Comparison of ENCODE assay signal across 22 cellular contexts in the genomic region with DNA sequence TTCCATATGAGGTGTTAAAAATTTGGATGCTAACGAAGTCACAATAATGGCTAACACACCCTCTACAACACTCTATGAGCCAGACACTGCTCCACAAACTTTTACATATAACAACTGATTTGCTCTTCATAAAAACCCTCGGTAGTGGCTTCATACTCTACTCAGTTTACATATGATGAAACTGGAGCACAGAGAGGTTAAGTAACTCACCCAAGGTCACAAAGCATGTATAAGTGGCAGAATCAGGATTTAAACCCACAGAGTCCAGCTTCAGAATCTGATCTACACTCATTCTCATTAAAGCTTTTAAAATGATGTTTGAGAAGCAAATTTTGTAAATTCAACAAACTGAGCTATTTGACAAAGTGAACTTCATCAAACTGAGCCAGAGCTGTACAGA. TPM values are rescaled to one million over a fixed set of nuclear protein-coding genes. Genes with fewer than 3 reads are reported as not detected.
DNase-seq lines count a peak whose midpoint lies in the region; ATAC-seq, FAIRE-seq and TF ChIP-seq lines count a peak whose summit lies in the region.
"Had no signal": no experiment of that assay in that cellular context is flagged by ENCODE, and none has a peak within 500 bp of the region (broad histone marks: within the 10 kb centered on the region; RNA-seq: fewer than 3 reads in every experiment).

No MANE protein-coding gene starts in this region.

- H3K27ac Mint-ChIP-seq in central memory CD8-positive, alpha-beta T cell (ENCODE audit: low read depth): peak overlapping the region; percentile 5
- peak overlapping the region; percentile 51 for H3K27ac Mint-ChIP-seq in progenitor cell of endocrine pancreas
- H3K27ac Mint-ChIP-seq: B cell; CD4-positive, CD25-positive, alpha-beta regulatory T cell; CD8-positive, alpha-beta T cell; GM23338; HFFc6 had no signal

- H3K4me3 Mint-ChIP-seq in central memory CD8-positive, alpha-beta T cell: no peak overlapping the region
- no peak overlapping the region for H3K4me3 Mint-ChIP-seq in progenitor cell of endocrine pancreas (ENCODE audit: low read depth)
- H3K4me3 Mint-ChIP-seq: B cell; CD4-positive, CD25-positive, alpha-beta regulatory T cell; CD8-positive, alpha-beta T cell; GM23338; HFFc6 had no signal

- H3K79me2 ChIP-seq in HepG2 (ENCODE audit: insufficient read depth, low read length): peaks cover 57% of the 10 kb centered on the region

- H3K4me1 ChIP-seq in HepG2 (ENCODE audit: insufficient read depth, low read length) (peaks cover 62% of the 10 kb centered on the region), right lobe of liver (peaks cover 0 to 29% (median 7%) of the 10 kb centered on the region in 4 donors)
- H3K4me1 ChIP-seq: BLaER1, HAP-1 had no signal

- TF ChIP-seq POLR2A in HepG2 (IDR thresholded peaks at IDR 0.05; ENCODE audit: insufficient read depth in 1 of 2, low read depth in 2 of 2, low read length in 2 of 2): no peak
- TF ChIP-seq POLR2A in right lobe of liver (IDR thresholded peaks at IDR 0.05): no peak

- H3K9ac ChIP-seq in HepG2 (ENCODE audit: insufficient read depth, low read depth, low read length): no peak overlapping the region
- H3K9ac ChIP-seq: BLaER1 had no signal

- no peaks in the 10 kb centered on the region for H3K27me3 Mint-ChIP-seq in central memory CD8-positive, alpha-beta T cell
- H3K27me3 Mint-ChIP-seq in progenitor cell of endocrine pancreas: no peaks in the 10 kb centered on the region
- H3K27me3 Mint-ChIP-seq: B cell; CD4-positive, CD25-positive, alpha-beta regulatory T cell had no signal

- H3K4me1 Mint-ChIP-seq in central memory CD8-positive, alpha-beta T cell: peaks cover 42% of the 10 kb centered on the region
- peaks cover 9% of the 10 kb centered on the region for H3K4me1 Mint-ChIP-seq in progenitor cell of endocrine pancreas (ENCODE audit: low read depth)

- H3K4me3 ChIP-seq in HepG2 (replicated peaks in 1 of 3; ENCODE audit: insufficient read depth in 1 of 3, low read depth in 2 of 3, low read length in 3 of 3) (no peak overlapping the region), right lobe of liver (no peak overlapping the region)
- H3K4me3 ChIP-seq: BLaER1, GM12878, GM23338, HAP-1 had no signal

- TF ChIP-seq CTCF in HepG2 (CRISPR knock-in tag; IDR thresholded peaks at IDR 0.05) (no peak), right lobe of liver (IDR thresholded peaks at IDR 0.05) (no peak), progenitor cell of endocrine pancreas (IDR thresholded peaks at IDR 0.05; ENCODE audit: unreplicated experiment) (no peak)

- H3K36me3 ChIP-seq in HepG2 (replicated peaks in 1 of 2; ENCODE audit: control insufficient read depth in 1 of 2, insufficient read depth in 2 of 2, low read length in 2 of 2) (no peaks in the 10 kb centered on the region), right lobe of liver (no peaks in the 10 kb centered on the region)
- H3K36me3 ChIP-seq: BLaER1, HAP-1 had no signal

- ATAC-seq in HepG2: no peak
- ATAC-seq in right lobe of liver: no peak
- ATAC-seq in central memory CD8-positive, alpha-beta T cell (replicated peaks; ENCODE audit: extremely low read depth, poor library complexity, severe bottlenecking): no peak
- no peak for ATAC-seq in GM18868 (IDR thresholded peaks at IDR 0.05; ENCODE audit: unreplicated experiment)
- ATAC-seq: CD8-positive, alpha-beta T cell; GM12878; GM23338 had no signal

- H4K20me1 ChIP-seq in HepG2 (ENCODE audit: insufficient read depth, low read length): no peaks in the 10 kb centered on the region
- H4K20me1 ChIP-seq: BLaER1 had no signal

- BruUV-seq in HepG2 (replicated peaks; lab: Mats Ljungman, UMichigan): no TSS peak

- H3K27ac ChIP-seq in HepG2 (ENCODE audit: extremely low read length, insufficient read depth, low read length): no peak overlapping the region
- H3K27ac ChIP-seq in right lobe of liver: no peak overlapping the region
- H3K27ac ChIP-seq: BLaER1, C4-2B had no signal

- H3K27me3 ChIP-seq in HepG2 (ENCODE audit: control insufficient read depth in 1 of 2, insufficient read depth in 2 of 2, low read length in 2 of 2) (no peaks in the 10 kb centered on the region), right lobe of liver (no peaks in the 10 kb centered on the region)
- H3K27me3 ChIP-seq: BLaER1 had no signal

- CTCF ChIA-PET in HepG2 (lab: Yijun Ruan, JAX; ENCODE audit: low intra/inter-chr PET ratio, low total read pairs): no interaction called here

- no peak for FAIRE-seq in HepG2 (lab: Jason Lieb, UNC)
- FAIRE-seq: D721Med, GM12878, H54 had no signal

- no peaks in the 10 kb centered on the region for H3K9me3 Mint-ChIP-seq in central memory CD8-positive, alpha-beta T cell
- H3K9me3 Mint-ChIP-seq in progenitor cell of endocrine pancreas (ENCODE audit: low read depth): peaks cover 11% of the 10 kb centered on the region
- H3K9me3 Mint-ChIP-seq: CD4-positive, CD25-positive, alpha-beta regulatory T cell; CD8-positive, alpha-beta T cell; HFFc6 had no signal

- no peak overlapping the region for H3K4me2 ChIP-seq in HepG2 (ENCODE audit: low read depth, low read length)
- H3K4me2 ChIP-seq: BLaER1, GM23338 had no signal

- POLR2A ChIA-PET in HepG2 (lab: Yijun Ruan, JAX): no interaction called here

- no peak for TF ChIP-seq EP300 in HepG2 (IDR thresholded peaks at IDR 0.05; ENCODE audit: low read depth in 2 of 2, low read length in 2 of 2)
- TF ChIP-seq EP300 in HepG2 (CRISPR knock-in tag; IDR thresholded peaks at IDR 0.05; ENCODE audit: borderline replicate concordance): no peak

- in situ Hi-C loops in HepG2 (cut with HindIII; ENCODE audit: extremely low pct_ligation_motif_present, low pct_unique_long_range_greater_than_20kb): loop anchor here (25.0 kb wide), 1 partner anchor 130 kb away; a partner anchor contains a TSS

- no peaks in the 10 kb centered on the region for H3K9me3 ChIP-seq in HepG2 (ENCODE audit: low read length)
- H3K9me3 ChIP-seq in right lobe of liver: no peaks in the 10 kb centered on the region
- H3K9me3 ChIP-seq: HAP-1 had no signal

- peaks cover 2% of the 10 kb centered on the region for H3K36me3 Mint-ChIP-seq in central memory CD8-positive, alpha-beta T cell (ENCODE audit: insufficient read depth)
- peaks cover 8% of the 10 kb centered on the region for H3K36me3 Mint-ChIP-seq in progenitor cell of endocrine pancreas (ENCODE audit: insufficient read depth)

- no peak overlapping the region for H2AFZ ChIP-seq in HepG2 (ENCODE audit: low read length)
- H2AFZ ChIP-seq: GM23338 had no signal

- DNase-seq in HepG2 (ENCODE audit: low spot score): no peak
- DNase-seq in right lobe of liver: no peak
- no peak for DNase-seq in central memory CD8-positive, alpha-beta T cell (ENCODE audit: low spot score in 2 of 2)
- no peak for DNase-seq in progenitor cell of endocrine pancreas (ENCODE audit: low spot score, unreplicated experiment)
- DNase-seq in RPMI8226: no peak
- DNase-seq: 8988T; CD4-positive, CD25-positive, alpha-beta regulatory T cell; CD8-positive, alpha-beta T cell; DMS 273 treated with DMSO at 0.1 percent for 48 hours; DMS79; EL; GDM1; HFFc6 had no signal

- TF ChIP-seq RAD21 in HepG2 (CRISPR knock-in tag; IDR thresholded peaks at IDR 0.05): no peak

- intact Hi-C loops in HepG2 (cut with micrococcal nuclease; ENCODE audit: unreplicated experiment): no loop called here
- intact Hi-C loops in right lobe of liver (cut with DNase I): no loop called here

- 70% methylated on average over 2 of the region's 2 CpGs for WGBS in HepG2 (ENCODE audit: low lambda C conversion rate)
- WGBS in right lobe of liver (ENCODE audit: insufficient coverage, low coverage, low lambda C conversion rate, missing lambda C conversion rate): 67% methylated on average over 2 of the region's 2 CpGs

TF ChIP-seq in HepG2, 621 proteins besides CTCF, POLR2A, EP300 and RAD21:
- TF ChIP-seq KMT2A (CRISPR knock-in tag; IDR thresholded peaks at IDR 0.05) (no peak), ZNF629 (CRISPR knock-in tag; conservative IDR thresholded peaks at IDR 0.05) (0 out of 2 replicates have a peak, but pooled peaks have one; percentile 1), SPEN (CRISPR knock-in tag; IDR thresholded peaks at IDR 0.05; ENCODE audit: low read depth) (no peak), ZNF768 (CRISPR knock-in tag; IDR thresholded peaks at IDR 0.05) (peak; percentile 85; the same call in 1 of the 2 replicates), RCOR2 (CRISPR knock-in tag; IDR thresholded peaks at IDR 0.05) (0 out of 2 replicates have a peak, but pooled peaks have one; percentile 31)

RNA-seq across cellular contexts. Expression of a gene that starts 24.4 kb away (rescaled TPM):
- total RNA-seq in HepG2 (2016; rRNA removed; fragmentation: Illumina TruSeq; extraction: Trizol): 18.5 and 19.4 TPM in 2 replicates
- 3.7 and 4.6 TPM in 2 replicates for total RNA-seq in HepG2 (2016; cell fraction: cytosol; rRNA removed; fragmentation: Illumina TruSeq; extraction: Trizol; ENCODE audit: low read depth)
- 19.8 and 20.5 TPM in 2 replicates for total RNA-seq in HepG2 (2016; cell fraction: insoluble cytoplasmic fraction; rRNA removed; fragmentation: Illumina TruSeq; extraction: Trizol)
- 7.6 and 10.4 TPM in 2 replicates for total RNA-seq in HepG2 (2016; cell fraction: membrane; rRNA removed; fragmentation: Illumina TruSeq; extraction: Trizol)
- total RNA-seq in HepG2 (2016; cell fraction: nucleus; rRNA removed; fragmentation: Illumina TruSeq; extraction: Trizol): 28.5 and 32.5 TPM in 2 replicates
- polyA plus RNA-seq in HepG2 (2011; rRNA removed): 9.8 and 14.3 TPM in 2 replicates
- 4.3 and 4.7 TPM in 2 replicates for polyA plus RNA-seq in HepG2 (2011; cell fraction: cytosol; rRNA removed)
- polyA plus RNA-seq in HepG2 (2011; cell fraction: nucleus; rRNA removed): 19.0 and 22.8 TPM in 2 replicates
- polyA plus RNA-seq in HepG2 (2012): 5.4 and 7.7 TPM in 2 replicates
- 1.6 and 1.8 TPM in 2 replicates for polyA plus RNA-seq in HepG2 (2016; cell fraction: cytosol; fragmentation: Illumina TruSeq; extraction: Trizol; ENCODE audit: low read depth)
- 9.2 and 10.2 TPM in 2 replicates for polyA plus RNA-seq in HepG2 (2016; cell fraction: insoluble cytoplasmic fraction; fragmentation: Illumina TruSeq; extraction: Trizol; ENCODE audit: low read depth)
- 3.8 and 4.1 TPM in 2 replicates for polyA plus RNA-seq in HepG2 (2016; cell fraction: membrane; fragmentation: Illumina TruSeq; extraction: Trizol; ENCODE audit: low read depth)
- 20.6 and 23.2 TPM in 2 replicates for polyA plus RNA-seq in HepG2 (2016; cell fraction: nucleus; fragmentation: Illumina TruSeq; extraction: Trizol; ENCODE audit: insufficient read depth, low read depth)
- polyA minus RNA-seq in HepG2 (2011; rRNA and poly(A)+ RNA removed; ENCODE audit: low replicate concordance): 0.61 and 32.6 TPM in 2 replicates
- polyA minus RNA-seq in HepG2 (2011; cell fraction: cytosol; rRNA and poly(A)+ RNA removed): 14.8 and 15.7 TPM in 2 replicates
- polyA minus RNA-seq in HepG2 (2011; cell fraction: nucleus; rRNA and poly(A)+ RNA removed): 59.2 and 75.3 TPM in 2 replicates
- 1 to 10 TPM; 4.5 to 9.9 (median 7.6) TPM for total RNA-seq in right lobe of liver
- total RNA-seq in progenitor cell of endocrine pancreas: 6.6 and 7.8 TPM in 2 replicates
